In the genomic region with DNA sequence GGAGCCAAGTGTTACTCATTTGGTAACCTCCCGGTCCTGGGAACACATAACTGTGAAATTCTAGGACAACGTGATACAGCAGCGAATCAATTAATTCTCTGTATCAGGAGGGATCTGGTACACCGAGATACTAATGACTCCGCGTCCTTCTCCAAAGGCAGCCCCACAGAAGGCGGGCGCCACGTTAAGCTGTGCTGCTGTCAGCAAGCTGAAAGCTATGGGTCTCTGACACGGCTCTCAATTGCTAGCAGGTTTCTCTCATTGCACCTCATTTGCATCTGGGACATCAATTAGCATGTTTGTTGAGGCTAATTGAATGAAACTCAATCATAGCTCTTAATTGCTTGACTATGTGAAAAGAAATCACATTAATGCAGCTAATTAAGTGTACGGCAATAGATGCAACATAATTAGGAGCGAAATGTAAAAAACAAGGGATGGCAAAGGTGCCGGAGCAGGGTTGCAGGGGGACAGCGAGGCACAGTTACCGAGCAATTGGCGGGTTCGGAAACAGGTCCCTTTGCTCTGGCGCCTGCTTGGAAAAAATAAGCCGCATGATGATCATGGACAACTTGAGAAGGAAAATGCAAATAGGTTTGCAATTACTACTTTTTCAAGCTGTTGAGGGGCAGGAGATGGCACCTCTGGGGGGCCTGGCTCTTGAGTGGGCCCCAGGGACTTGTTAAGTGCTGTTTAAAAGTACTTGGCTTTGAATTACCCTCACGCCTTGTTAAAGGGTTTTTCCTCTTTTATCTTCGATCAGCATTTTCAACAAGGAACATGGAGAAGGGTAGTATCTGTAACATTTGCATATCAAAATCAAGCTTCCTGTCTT, we compare ENCODE assay signal across 25 cellular contexts.
DNase-seq lines count a peak whose midpoint lies in the region; ATAC-seq and TF ChIP-seq lines count a peak whose summit lies in the region.
"Had no signal": no experiment of that assay in that cellular context is flagged by ENCODE, and none has a peak within 500 bp of the region (broad histone marks: within the 10 kb centered on the region; RNA-seq: fewer than 3 reads in every experiment).

No MANE protein-coding gene starts in this region.

- no peak overlapping the region for H3K4me3 ChIP-seq in BLaER1 treated with 17β-estradiol and CSF1 and Interleukin-3, amounts not matched to agents 10 nM and 100 nM
- H3K4me3 ChIP-seq in HEK293 (ENCODE audit: low read depth, low read length) (no peak overlapping the region), gastrocnemius medialis (no peak overlapping the region)
- H3K4me3 ChIP-seq: esophagus muscularis mucosa, GM12878, sigmoid colon, suprapubic skin had no signal

- in situ Hi-C loops in gastrocnemius medialis (cut with MboI; ENCODE audit: low sequenced_read_pairs in 4 of 4), result no loop called here

- no peak overlapping the region for H3K27ac ChIP-seq in BLaER1 treated with 17β-estradiol and CSF1 and Interleukin-3, amounts not matched to agents 10 nM and 100 nM
- H3K27ac ChIP-seq in HEK293 (ENCODE audit: extremely low read depth, low read depth, low read length), result no peak overlapping the region
- H3K27ac ChIP-seq in gastrocnemius medialis, result no peak overlapping the region
- H3K27ac ChIP-seq: esophagus muscularis mucosa, foreskin keratinocyte, RWPE1, sigmoid colon, suprapubic skin had no signal

- peaks cover 14 to 36% (median 23%) of the 10 kb centered on the region in 10 experiments for H3K4me1 ChIP-seq in BLaER1 treated with 17β-estradiol and CSF1 and Interleukin-3, amounts not matched to agents 10 nM and 100 nM
- H3K4me1 ChIP-seq in HEK293 (ENCODE audit: control insufficient read depth, insufficient read depth, low read length) (no peaks in the 10 kb centered on the region), gastrocnemius medialis (no peaks in the 10 kb centered on the region)
- H3K4me1 ChIP-seq: esophagus muscularis mucosa, foreskin keratinocyte, sigmoid colon, suprapubic skin had no signal

- peak; percentile 9 for DNase-seq in NCI-H2107 (lab: John Stamatoyannopoulos, UW)
- DNase-seq in ecto neural progenitor cell (ENCODE audit: low spot score), result peak; percentile 15
- DNase-seq in gastrocnemius medialis, result no peak
- no peak for DNase-seq in AG08396 (ENCODE audit: low spot score)
- no peak for DNase-seq in NCI-H82 (lab: John Stamatoyannopoulos, UW)
- DNase-seq in NCI-H748 treated with DMSO at 0.1 percent for 48 hours (lab: John Stamatoyannopoulos, UW), result no peak
- DNase-seq: activated CD4-positive, alpha-beta T cell treated with anti-CD3 and anti-CD28 coated beads for 1 hour; activated CD8-positive, alpha-beta T cell treated with anti-CD3 and anti-CD28 coated beads, Interleukin-2, amount 10 ng/mL, durations not matched to agents 7 days and 5 days; C1 segment of cervical spinal cord; COR-L47; cortex of kidney; foreskin keratinocyte; NCI-H1105 treated with DMSO at 0.1 percent for 48 hours; NCI-H2227 treated with DMSO at 0.1 percent for 48 hours; NCI-H774; sigmoid colon; stimulated activated CD4-positive, alpha-beta T cell treated with anti-CD3 and anti-CD28 coated beads, Interleukin-4, amount 100 ng/mL, for 24 hours had no signal

- no peak for ATAC-seq in gastrocnemius medialis
- ATAC-seq: activated CD8-positive, alpha-beta T cell treated with anti-CD3 and anti-CD28 coated beads, Interleukin-2, amount 10 ng/mL, durations not matched to agents 7 days and 5 days; activated naive CD4-positive, alpha-beta T cell treated with anti-CD3 and anti-CD28 coated beads, Interleukin-2, amount 50 U/mL, for 72 hours; foreskin keratinocyte; GM12878; stimulated activated effector memory CD8-positive, alpha-beta T cell treated with anti-CD3 and anti-CD28 coated beads, Interleukin-12 subunit alpha, Interleukin-12 subunit beta, amount 100 ng/mL, for 72 hours had no signal

- TF ChIP-seq CTCF in HEK293 (tag by site-specific recombination; IDR thresholded peaks at IDR 0.05) (no peak), gastrocnemius medialis (IDR thresholded peaks at IDR 0.05 in 4 of 5, conservative IDR thresholded peaks at IDR 0.05 in 1 of 5) (no peak)

- POLR2A ChIA-PET in HEK293 (lab: Yijun Ruan, JAX), result no interaction called here

- CTCF ChIA-PET in HEK293 (lab: Yijun Ruan, JAX), result interaction anchor here (0.6 kb wide), 1 partner anchor 740 kb away, joined by 4 read pairs; no protein-coding TSS in a partner anchor

- intact Hi-C loops in gastrocnemius medialis (cut with DNase I; ENCODE audit: low total_unique reads), result no loop called here

- H3K36me3 ChIP-seq in BLaER1 treated with 17β-estradiol and CSF1 and Interleukin-3, amounts not matched to agents 10 nM and 100 nM, result peaks cover 0 to 30% (median 12%) of the 10 kb centered on the region in 11 experiments; a peak in 9 of 22 replicates
- H3K36me3 ChIP-seq in HEK293 (ENCODE audit: control insufficient read depth in 2 of 2, insufficient read depth in 1 of 2, low read length in 2 of 2), result peaks cover 0 to 3% of the 10 kb centered on the region in 2 experiments; a peak in 1 of 3 replicates
- peaks cover 0 to 3% of the 10 kb centered on the region in 2 donors for H3K36me3 ChIP-seq in gastrocnemius medialis
- H3K36me3 ChIP-seq: suprapubic skin had no signal

- H4K20me1 ChIP-seq in BLaER1 treated with 17β-estradiol and CSF1 and Interleukin-3, amounts not matched to agents 10 nM and 100 nM, result peaks cover 0 to 38% (median 0%) of the 10 kb centered on the region in 11 experiments; a peak in 7 of 22 replicates

- H3K9ac ChIP-seq in BLaER1 treated with 17β-estradiol and CSF1 and Interleukin-3, amounts not matched to agents 10 nM and 100 nM, result no peak overlapping the region

- H3K27me3 ChIP-seq in BLaER1 treated with 17β-estradiol and CSF1 and Interleukin-3, amounts not matched to agents 10 nM and 100 nM, result no peaks in the 10 kb centered on the region
- H3K27me3 ChIP-seq in gastrocnemius medialis, result no peaks in the 10 kb centered on the region
- H3K27me3 ChIP-seq: esophagus muscularis mucosa, foreskin keratinocyte, sigmoid colon, suprapubic skin had no signal

- no peaks in the 10 kb centered on the region for H3K9me3 ChIP-seq in BLaER1 treated with 17β-estradiol and CSF1 and Interleukin-3, amounts not matched to agents 10 nM and 100 nM (replicated peaks in 1 of 11)
- no peaks in the 10 kb centered on the region for H3K9me3 ChIP-seq in HEK293 (ENCODE audit: control insufficient read depth, insufficient read depth, low read depth, low read length)
- no peaks in the 10 kb centered on the region for H3K9me3 ChIP-seq in gastrocnemius medialis
- H3K9me3 ChIP-seq: esophagus muscularis mucosa, sigmoid colon, suprapubic skin had no signal

- H3K4me2 ChIP-seq in BLaER1 treated with 17β-estradiol and CSF1 and Interleukin-3, amounts not matched to agents 10 nM and 100 nM, result peak overlapping the region in 10 of 11 experiments; percentile 14 to 73 (median 58); a peak in 18 of 22 replicates

- TF ChIP-seq POLR2A in gastrocnemius medialis (IDR thresholded peaks at IDR 0.05), result no peak

TF ChIP-seq in HEK293, 187 proteins besides CTCF, POLR2A, EP300 and RAD21:
- TF ChIP-seq TRIM28 (IDR thresholded peaks at IDR 0.05; ENCODE audit: borderline replicate concordance, low read length), result no peak
- 0 out of 2 replicates have a peak, but pooled peaks have one; percentile 36 for TF ChIP-seq TCF7L2 (IDR thresholded peaks at IDR 0.05; ENCODE audit: borderline replicate concordance, low read depth, low read length)
- TF ChIP-seq BCL11B (tag by site-specific recombination; IDR thresholded peaks at IDR 0.05; ENCODE audit: low read depth), result no peak

Comparison
In these comparisons a context has a peak if more than half of its experiments do, and no peak if none do; other contexts are left out.
1. DNase-seq: peak in NCI-H2107 (single experiment) and ecto neural progenitor cell (single experiment); none in gastrocnemius medialis (0 of 2), AG08396 (single experiment), NCI-H82 (single experiment) and NCI-H748 treated with DMSO at 0.1 percent for 48 hours (single experiment).